8 cellular contexts compared by ENCODE assay signal in the genomic region with DNA sequence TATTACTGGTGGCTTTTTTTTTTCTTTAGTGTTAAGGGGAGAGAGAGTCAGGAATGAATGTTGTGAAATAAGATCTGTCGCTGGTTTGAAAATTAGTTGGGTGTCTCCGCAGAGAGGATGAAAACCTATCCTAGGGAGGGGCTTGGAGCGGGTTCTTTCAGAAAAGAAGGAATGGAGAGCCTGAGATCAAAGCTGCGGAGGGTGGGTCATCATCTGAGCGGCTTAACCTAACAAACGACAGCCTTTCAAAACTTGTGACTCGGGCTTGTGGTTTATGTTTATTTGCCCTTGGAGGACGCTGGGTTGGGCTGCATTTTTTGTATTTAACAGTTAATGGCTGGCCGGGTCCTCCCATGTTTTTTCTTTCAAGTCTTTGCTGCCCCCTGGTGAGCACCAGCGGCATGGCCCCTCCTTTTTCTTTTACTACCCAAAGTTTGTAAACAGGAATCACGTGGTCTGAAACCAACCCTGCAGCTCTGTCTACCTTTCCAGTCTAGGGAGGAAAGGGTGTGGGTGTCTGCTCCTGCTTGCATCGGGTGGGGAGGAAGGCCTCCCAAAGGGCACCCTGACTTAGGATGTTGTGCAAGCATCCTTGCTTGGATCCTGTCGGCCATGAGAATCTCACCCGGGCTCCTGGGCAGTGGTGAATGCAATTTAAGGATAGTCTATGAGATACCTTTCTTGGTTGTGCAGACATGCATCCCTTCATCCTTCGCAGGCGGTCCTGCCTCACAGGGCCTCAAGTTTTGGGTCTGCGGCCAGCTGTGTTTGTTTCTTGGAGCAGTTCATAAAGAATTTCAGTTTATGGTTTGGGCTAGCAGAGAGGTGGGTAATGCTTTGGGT. TPM values are rescaled to one million over a fixed set of nuclear protein-coding genes. Genes with fewer than 3 reads are reported as not detected.
DNase-seq lines count a peak whose midpoint lies in the region; ATAC-seq and TF ChIP-seq lines count a peak whose summit lies in the region.

No MANE protein-coding gene starts in this region.

- no peak for ATAC-seq in HG03442 (IDR thresholded peaks at IDR 0.05; ENCODE audit: unreplicated experiment)

- H3K27me3 ChIP-seq in Karpas-422 (ENCODE audit: low read length) = no peaks in the 10 kb centered on the region
- H3K27me3 ChIP-seq in esophagus (ENCODE audit: control insufficient read depth in 1 of 2, insufficient read depth in 2 of 2, low read length in 2 of 2) = no peaks in the 10 kb centered on the region
- no peaks in the 10 kb centered on the region for H3K27me3 ChIP-seq in mucosa of rectum (ENCODE audit: control insufficient read depth in 2 of 2, insufficient read depth in 2 of 2, low read length in 2 of 2)

- peaks cover 65% of the 10 kb centered on the region for H3K4me1 Mint-ChIP-seq in activated T-cell treated with anti-CD3 and anti-CD28 coated beads, Interleukin-2, amount 50 U/mL, for 24 hours (ENCODE audit: low read depth)

- H3K4me3 ChIP-seq in Karpas-422 (ENCODE audit: low read length) (peak overlapping the region; percentile 91), esophagus (ENCODE audit: low read depth in 1 of 2, low read length in 2 of 2) (peak overlapping the region; percentile 44 to 93), mucosa of rectum (ENCODE audit: low read length in 2 of 2) (peak overlapping the region; percentile 87 to 92)

- CTCF ChIA-PET in GM10248 (lab: Yijun Ruan, JAX) = interaction anchor here (0.7 to 16.4 kb wide), 36 partner anchors 9 to 405 kb away, joined by 3 to 519 read pairs (median 6); partner anchors contain the start of gene FGD2

- H3K36me3 Mint-ChIP-seq in activated T-cell treated with anti-CD3 and anti-CD28 coated beads, Interleukin-2, amount 50 U/mL, for 24 hours (ENCODE audit: low read depth) = peaks cover 69% of the 10 kb centered on the region

- peak; percentile 86 for TF ChIP-seq CTCF in GM10248 (IDR thresholded peaks at IDR 0.05; ENCODE audit: control extremely low read depth, extremely low read depth, low read depth, missing control alignments)

- WGBS in esophagus, 2 donors = 8% methylated on average over 17 of the region's 17 CpGs

- H3K36me3 ChIP-seq in Karpas-422 (ENCODE audit: insufficient read depth, low read length) = peaks cover 5% of the 10 kb centered on the region
- H3K36me3 ChIP-seq in esophagus (ENCODE audit: control insufficient read depth in 2 of 2, insufficient read depth in 2 of 2, low read length in 1 of 2) = peaks cover 20 to 21% of the 10 kb centered on the region in 2 donors
- peaks cover 24 to 28% of the 10 kb centered on the region in 2 donors for H3K36me3 ChIP-seq in mucosa of rectum (ENCODE audit: control insufficient read depth in 2 of 2, insufficient read depth in 2 of 2, low read length in 2 of 2)

- no peaks in the 10 kb centered on the region for H3K9me3 Mint-ChIP-seq in activated T-cell treated with anti-CD3 and anti-CD28 coated beads, Interleukin-2, amount 50 U/mL, for 24 hours

- H3K27me3 Mint-ChIP-seq in activated T-cell treated with anti-CD3 and anti-CD28 coated beads, Interleukin-2, amount 50 U/mL, for 24 hours = no peaks in the 10 kb centered on the region

- peak overlapping the region; percentile 95 for H3K4me2 ChIP-seq in Karpas-422 (ENCODE audit: low read depth, low read length, poor library complexity, severe bottlenecking)

- H3K27ac Mint-ChIP-seq in activated T-cell treated with anti-CD3 and anti-CD28 coated beads, Interleukin-2, amount 50 U/mL, for 24 hours = peak overlapping the region; percentile 95

- no peaks in the 10 kb centered on the region for H3K79me2 ChIP-seq in Karpas-422 (ENCODE audit: low read length)

- H3K9ac ChIP-seq in Karpas-422 (ENCODE audit: low read length) = peak overlapping the region; percentile 83
- H3K9ac ChIP-seq in mucosa of rectum (ENCODE audit: low read depth in 1 of 2, low read length in 2 of 2) = peak overlapping the region; percentile 92 to 94

- POLR2A ChIA-PET in GM10248 (lab: Yijun Ruan, JAX) = interaction anchor here (1.1 to 2.3 kb wide), 2 partner anchors 22 to 121 kb away, joined by 4 to 9 read pairs; no protein-coding TSS in a partner anchor

- H3K9me2 ChIP-seq in Karpas-422 (replicated peaks; ENCODE audit: insufficient read depth, low read length) = no peaks in the 10 kb centered on the region

- H3K4me1 ChIP-seq in Karpas-422 (ENCODE audit: low read length) = peaks cover 33% of the 10 kb centered on the region
- no peaks in the 10 kb centered on the region for H3K4me1 ChIP-seq in esophagus (ENCODE audit: control insufficient read depth in 2 of 2, insufficient read depth in 2 of 2, low read length in 1 of 2)
- H3K4me1 ChIP-seq in mucosa of rectum (ENCODE audit: control insufficient read depth in 2 of 2, insufficient read depth in 2 of 2, low read length in 2 of 2) = peaks cover 28 to 29% of the 10 kb centered on the region in 2 donors

- H3K27ac ChIP-seq in Karpas-422 (ENCODE audit: low read length) (no peak overlapping the region), esophagus (ENCODE audit: low read depth in 2 of 2, low read length in 1 of 2) (peak overlapping the region; percentile 96 to 98), mucosa of rectum (ENCODE audit: low read depth in 2 of 2, low read length in 2 of 2) (peak overlapping the region; percentile 91 to 95)

- peak overlapping the region; percentile 76 for H2AFZ ChIP-seq in Karpas-422 (ENCODE audit: low read length)

- no peaks in the 10 kb centered on the region for H4K20me1 ChIP-seq in Karpas-422 (ENCODE audit: insufficient read depth, low read depth, low read length)

- no peaks in the 10 kb centered on the region for H3K9me3 ChIP-seq in Karpas-422 (ENCODE audit: low read length)
- no peaks in the 10 kb centered on the region for H3K9me3 ChIP-seq in esophagus (ENCODE audit: control insufficient read depth in 2 of 2, insufficient read depth in 1 of 2, low read depth in 1 of 2, low read length in 1 of 2)
- H3K9me3 ChIP-seq in mucosa of rectum (ENCODE audit: control insufficient read depth in 2 of 2, low read length in 2 of 2) = no peaks in the 10 kb centered on the region

- H3K4me3 Mint-ChIP-seq in activated T-cell treated with anti-CD3 and anti-CD28 coated beads, Interleukin-2, amount 50 U/mL, for 24 hours = peak overlapping the region; percentile 91

- peak; percentile 78 for DNase-seq in GM10248 (ENCODE audit: extremely low spot score)
- DNase-seq in Karpas-422 = peak; percentile 93
- peak; percentile 90 for DNase-seq in activated T-cell treated with anti-CD3 and anti-CD28 coated beads, Interleukin-2, amount 50 U/mL, for 24 hours
- DNase-seq in stimulated activated CD8-positive, alpha-beta memory T cell treated with anti-CD3 and anti-CD28 coated beads, Interleukin-4, amount 100 ng/mL, for 1 hour (ENCODE audit: low read depth in 2 of 2, low spot score in 1 of 2) = peak; percentile 80 to 83

TF ChIP-seq in PFSK-1, 5 proteins besides CTCF, POLR2A, EP300 and RAD21:
- TF ChIP-seq TAF1 (IDR thresholded peaks at IDR 0.05; ENCODE audit: borderline replicate concordance, insufficient read depth, low read length) (no peak; the same call in 1 of the 2 replicates), FOXP2 (optimal IDR thresholded peaks at IDR 0.05; ENCODE audit: borderline replicate concordance, extremely low read depth, extremely low read length, insufficient read depth) (peak; percentile 33), REST (IDR thresholded peaks at IDR 0.05; ENCODE audit: insufficient read depth in 1 of 2, low read depth in 2 of 2, low read length in 2 of 2) (no peak), SIN3A (IDR thresholded peaks at IDR 0.05; ENCODE audit: borderline replicate concordance, insufficient read depth, low read length) (peak; percentile 99), POLR2AphosphoS5 (IDR thresholded peaks at IDR 0.05; ENCODE audit: low read depth, low read length) (no peak)

RNA-seq across cellular contexts. Expression of gene PIM1, which starts 2.2 kb away (rescaled TPM):
- total RNA-seq in Karpas-422 (2014; rRNA removed; shearing (Covaris generic); ENCODE audit: low replicate concordance) = 1.9 and 4.0 TPM in 2 replicates
- polyA plus RNA-seq in PFSK-1 (2012; ENCODE audit: insufficient read length, low read depth) = 30.6 TPM
- 100 to 1,000 TPM; 174 to 178 TPM for polyA plus RNA-seq in esophagus
